Comparison of ENCODE assay signal across 1 cellular context in genomic region chr15:42591238-42591936, GRCh38.
TF ChIP-seq lines count a peak whose summit lies in the region.

No MANE protein-coding gene starts in this region.

TF ChIP-seq in SK-N-SH treated with all-trans-retinoic acid at 6 μM for 48 hours, 23 proteins besides CTCF, POLR2A, EP300 and RAD21 (continued from another document):
- no peak for TF ChIP-seq ZC3H10 (CRISPR knock-in tag; IDR thresholded peaks at IDR 0.05)
- TF ChIP-seq TCF4 (CRISPR knock-in tag; IDR thresholded peaks at IDR 0.05; ENCODE audit: borderline replicate concordance) = no peak
- no peak for TF ChIP-seq PPARA (CRISPR knock-in tag; IDR thresholded peaks at IDR 0.05; ENCODE audit: borderline replicate concordance)
